Comparison of ENCODE assay signal across 1 cellular context in genomic region chr12:27711957-27712356, GRCh38.
TF ChIP-seq lines count a peak whose summit lies in the region.

No MANE protein-coding gene starts in this region.

TF ChIP-seq in H1, 55 proteins besides CTCF, POLR2A, EP300 and RAD21:
- no peak for TF ChIP-seq SIX5 (IDR thresholded peaks at IDR 0.05; ENCODE audit: low read depth, low read length)
- TF ChIP-seq RXRA (IDR thresholded peaks at IDR 0.05; ENCODE audit: insufficient read depth, low read depth, low read length) = no peak
- TF ChIP-seq GABPA (IDR thresholded peaks at IDR 0.05; ENCODE audit: borderline replicate concordance, insufficient read depth, low read length) = no peak
- TF ChIP-seq BRCA1 (IDR thresholded peaks at IDR 0.05; ENCODE audit: low read depth, low read length) = no peak
- TF ChIP-seq TBP (IDR thresholded peaks at IDR 0.05; ENCODE audit: low read depth, low read length) = no peak
- no peak for TF ChIP-seq ZNF274 (IDR thresholded peaks at IDR 0.05; ENCODE audit: borderline replicate concordance, extremely low read depth, low read length)
- no peak for TF ChIP-seq NRF1 (IDR thresholded peaks at IDR 0.05; ENCODE audit: low read depth, low read length)
- no peak for TF ChIP-seq KDM4A (IDR thresholded peaks at IDR 0.05; ENCODE audit: low read depth, low read length, severe bottlenecking)
